17 cellular contexts compared by ENCODE assay signal in genomic region chr18:10422731-10423130, GRCh38. TPM values are rescaled to one million over a fixed set of nuclear protein-coding genes. Genes with fewer than 3 reads are reported as not detected.
A peak's percentile ranks its signal among the peaks of the same experiment; 100 is the strongest.
DNase-seq lines count a peak whose midpoint lies in the region; ATAC-seq and TF ChIP-seq lines count a peak whose summit lies in the region.
"Had no signal": no experiment of that assay in that cellular context is flagged by ENCODE, and none has a peak within 500 bp of the region (broad histone marks: within the 10 kb centered on the region; RNA-seq: fewer than 3 reads in every experiment).

No MANE protein-coding gene starts in this region.

- H3K4me1 Mint-ChIP-seq in stimulated activated effector memory CD8-positive, alpha-beta T cell treated with anti-CD3 and anti-CD28 coated beads, Interleukin-12 subunit alpha, Interleukin-12 subunit beta, amount 100 ng/mL, for 72 hours = no peaks in the 10 kb centered on the region
- H3K4me1 Mint-ChIP-seq: B cell had no signal

- H3K9ac ChIP-seq in DND-41 (ENCODE audit: low read depth, low read length) = 0 out of 2 replicates have a peak overlapping the region, but pooled peaks have one; percentile 6

- CTCF ChIA-PET in RWPE1 (lab: Yijun Ruan, JAX) = no interaction called here

- POLR2A ChIA-PET in RWPE1 (lab: Yijun Ruan, JAX; ENCODE audit: low non-redundant PET) = no interaction called here

- H3K4me1 ChIP-seq in DND-41 (ENCODE audit: insufficient read depth, low read length) (peaks cover 27% of the 10 kb centered on the region), foreskin keratinocyte (peaks cover 16% of the 10 kb centered on the region), aorta (ENCODE audit: control insufficient read depth in 1 of 2, insufficient read depth in 2 of 2, low read length in 2 of 2) (no peaks in the 10 kb centered on the region)

- H3K79me2 ChIP-seq in DND-41 (ENCODE audit: insufficient read depth, low read length) = no peaks in the 10 kb centered on the region

- no peaks in the 10 kb centered on the region for H3K9me3 ChIP-seq in DND-41 (ENCODE audit: insufficient read depth, low read length, severe bottlenecking)
- H3K9me3 ChIP-seq in aorta (ENCODE audit: control insufficient read depth, low read length) = no peaks in the 10 kb centered on the region

- intact Hi-C loops in aorta (cut with DNase I) = no loop called here

- TF ChIP-seq CTCF in DND-41 (IDR thresholded peaks at IDR 0.05; ENCODE audit: borderline replicate concordance, extremely low read depth, low read length, poor library complexity, severe bottlenecking) (no peak), RWPE1 (conservative IDR thresholded peaks at IDR 0.05; ENCODE audit: low read depth) (no peak), foreskin keratinocyte (conservative IDR thresholded peaks at IDR 0.05) (no peak)

- 84 to 92% methylated on average over 6 of the region's 6 CpGs for WGBS in aorta, 2 donors

- H3K27me3 ChIP-seq in DND-41 (ENCODE audit: insufficient read depth, low read length, poor library complexity) (no peaks in the 10 kb centered on the region), foreskin keratinocyte (no peaks in the 10 kb centered on the region), aorta (ENCODE audit: control insufficient read depth in 1 of 2, insufficient read depth in 2 of 2, low read length in 1 of 2) (no peaks in the 10 kb centered on the region)

- H3K27ac ChIP-seq in DND-41 (ENCODE audit: low read length) (peak overlapping the region; percentile 54), RWPE1 (peak overlapping the region; percentile 78), foreskin keratinocyte (peak overlapping the region; percentile 94), aorta (ENCODE audit: low read depth in 1 of 2, low read length in 2 of 2) (no peak overlapping the region)
- H3K27ac ChIP-seq: HL-60 had no signal

- H4K20me1 ChIP-seq in DND-41 (ENCODE audit: insufficient read depth, low read length) = no peaks in the 10 kb centered on the region

- peak overlapping the region; percentile 15 for H3K4me2 ChIP-seq in DND-41 (ENCODE audit: insufficient read depth, low read length)

- ATAC-seq in DND-41 (ENCODE audit: insufficient read depth, low read depth) (no peak), foreskin keratinocyte (no peak), aorta (ENCODE audit: low FRiP score) (no peak)
- ATAC-seq in stimulated activated effector memory CD8-positive, alpha-beta T cell treated with anti-CD3 and anti-CD28 coated beads, Interleukin-12 subunit alpha, Interleukin-12 subunit beta, amount 100 ng/mL, for 72 hours = peak; percentile 11
- ATAC-seq: CD8-positive, alpha-beta T cell had no signal

- no peak overlapping the region for H3K4me3 Mint-ChIP-seq in stimulated activated effector memory CD8-positive, alpha-beta T cell treated with anti-CD3 and anti-CD28 coated beads, Interleukin-12 subunit alpha, Interleukin-12 subunit beta, amount 100 ng/mL, for 72 hours
- H3K4me3 Mint-ChIP-seq: B cell; CD14-positive monocyte; CD8-positive, alpha-beta T cell had no signal

- no peak overlapping the region for H3K27ac Mint-ChIP-seq in stimulated activated effector memory CD8-positive, alpha-beta T cell treated with anti-CD3 and anti-CD28 coated beads, Interleukin-12 subunit alpha, Interleukin-12 subunit beta, amount 100 ng/mL, for 72 hours
- H3K27ac Mint-ChIP-seq: B cell; CD8-positive, alpha-beta T cell had no signal

- H3K36me3 ChIP-seq in DND-41 (ENCODE audit: insufficient read depth, low read length) (no peaks in the 10 kb centered on the region), aorta (ENCODE audit: control insufficient read depth in 1 of 2, insufficient read depth in 2 of 2, low read length in 1 of 2) (no peaks in the 10 kb centered on the region)

- H2AFZ ChIP-seq in DND-41 (ENCODE audit: low read depth, low read length) = no peak overlapping the region

- DNase-seq in DND-41 (no peak), RWPE1 (ENCODE audit: low spot score) (no peak), foreskin keratinocyte (no peak), foreskin melanocyte (no peak), amniotic stem cell (lab: John Stamatoyannopoulos, UW) (no peak), NOMO-1 treated with DMSO at 0.1 percent for 48 hours (lab: John Stamatoyannopoulos, UW; ENCODE audit: unreplicated experiment) (no peak), aorta (no peak)
- DNase-seq in stimulated activated effector memory CD8-positive, alpha-beta T cell treated with anti-CD3 and anti-CD28 coated beads, Interleukin-12 subunit alpha, Interleukin-12 subunit beta, amount 100 ng/mL, for 72 hours (ENCODE audit: low spot score in 2 of 2) = no peak
- DNase-seq: CD8-positive, alpha-beta T cell; COR-L47; DMS153; DMS79 treated with DMSO at 0.1 percent for 48 hours; GDM1; HCEC 1CT had no signal

- H3K4me3 ChIP-seq in DND-41 (ENCODE audit: low read depth in 1 of 2, low read length in 2 of 2) = no peak overlapping the region
- no peak overlapping the region for H3K4me3 ChIP-seq in aorta (ENCODE audit: low read length in 2 of 2)

- H3K36me3 Mint-ChIP-seq in stimulated activated effector memory CD8-positive, alpha-beta T cell treated with anti-CD3 and anti-CD28 coated beads, Interleukin-12 subunit alpha, Interleukin-12 subunit beta, amount 100 ng/mL, for 72 hours = no peaks in the 10 kb centered on the region
- H3K36me3 Mint-ChIP-seq: CD8-positive, alpha-beta T cell had no signal

- peaks cover 5% of the 10 kb centered on the region for H3K9me3 Mint-ChIP-seq in stimulated activated effector memory CD8-positive, alpha-beta T cell treated with anti-CD3 and anti-CD28 coated beads, Interleukin-12 subunit alpha, Interleukin-12 subunit beta, amount 100 ng/mL, for 72 hours

RNA-seq across cellular contexts. Expression of gene APCDD1, which starts 31.7 kb away (rescaled TPM):
- total RNA-seq in foreskin keratinocyte (2.8 and 5.6 TPM in 2 replicates), aorta (10 to 100 TPM in 1 of 2 donors, 1 to 10 TPM in 1; 7.6 to 10.9 TPM)
- polyA plus RNA-seq in foreskin keratinocyte (2.0 and 4.8 TPM in 2 replicates), aorta (10 to 100 TPM; 10.0 to 45.5 TPM)
- total RNA-seq: CD8-positive, alpha-beta T cell had no signal

Comparison
In these comparisons a context has a peak if more than half of its experiments do, and no peak if none do; other contexts are left out.
1. H3K27ac ChIP-seq: peak in DND-41 (single experiment), RWPE1 (single experiment) and foreskin keratinocyte (single experiment); none in aorta (0 of 2).